Comparison of ENCODE assay signal across 11 cellular contexts in genomic region chr5:112004867-112005532, GRCh38.
DNase-seq lines count a peak whose midpoint lies in the region; ATAC-seq and TF ChIP-seq lines count a peak whose summit lies in the region.
"Had no signal": no experiment of that assay in that cellular context is flagged by ENCODE, and none has a peak within 500 bp of the region (broad histone marks: within the 10 kb centered on the region; RNA-seq: fewer than 3 reads in every experiment).

No MANE protein-coding gene starts in this region.

- DNase-seq in foreskin fibroblast (peak; percentile 83 to 84), sigmoid colon (no peak), DMS153 (lab: John Stamatoyannopoulos, UW) (no peak), mucosa of gallbladder (ENCODE audit: low spot score) (no peak)
- no peak for DNase-seq in activated CD4-positive, CD25-positive, alpha-beta regulatory T cell (lab: John Stamatoyannopoulos, UW)
- DNase-seq: activated CD4-positive, alpha-beta T cell treated with anti-CD3 and anti-CD28 coated beads for 36 hours; NCI-H1417 treated with DMSO at 0.1 percent for 48 hours had no signal

- intact Hi-C loops in sigmoid colon (cut with DNase I), result no loop called here

- H3K27ac ChIP-seq in sigmoid colon, result no peak overlapping the region
- H3K27ac ChIP-seq: neutrophil had no signal

- TF ChIP-seq CTCF in foreskin fibroblast (IDR thresholded peaks at IDR 0.05; ENCODE audit: low read depth, low read length), result no peak
- TF ChIP-seq CTCF in sigmoid colon (IDR thresholded peaks at IDR 0.05), result no peak

- peak; percentile 97 for ATAC-seq in GM18502 (IDR thresholded peaks at IDR 0.05; ENCODE audit: poor library complexity, unreplicated experiment)
- peak; percentile 85 for ATAC-seq in GM21723 (IDR thresholded peaks at IDR 0.05; ENCODE audit: unreplicated experiment)
- peak; percentile 84 for ATAC-seq in HG03469 (IDR thresholded peaks at IDR 0.05; ENCODE audit: unreplicated experiment)
- ATAC-seq: activated CD4-positive, alpha-beta T cell treated with anti-CD3 and anti-CD28 coated beads for 36 hours had no signal

- no peaks in the 10 kb centered on the region for H3K27me3 ChIP-seq in sigmoid colon
- H3K27me3 ChIP-seq: neutrophil had no signal

- no peaks in the 10 kb centered on the region for H3K9me3 ChIP-seq in sigmoid colon
- H3K9me3 ChIP-seq: neutrophil had no signal

- no peak for TF ChIP-seq POLR2A in sigmoid colon (IDR thresholded peaks at IDR 0.05)

- WGBS in sigmoid colon, 2 donors, result 76 to 81% methylated on average over 1 of the region's 1 CpG

- no peaks in the 10 kb centered on the region for H3K36me3 ChIP-seq in sigmoid colon
- H3K36me3 ChIP-seq: neutrophil had no signal

- TF ChIP-seq EP300 in sigmoid colon (IDR thresholded peaks at IDR 0.05), result no peak

- H3K4me3 ChIP-seq in foreskin fibroblast (ENCODE audit: low read depth in 1 of 2, low read length in 2 of 2) (no peak overlapping the region), sigmoid colon (no peak overlapping the region)

- H3K4me1 ChIP-seq in sigmoid colon, result peaks cover 0 to 6% (median 0%) of the 10 kb centered on the region in 4 donors

Comparison
In these comparisons a context has a peak if more than half of its experiments do, and no peak if none do; other contexts are left out.
1. DNase-seq: peak in foreskin fibroblast (2 of 2); none in sigmoid colon (single experiment), activated CD4-positive, CD25-positive, alpha-beta regulatory T cell (0 of 4), DMS153 (single experiment) and mucosa of gallbladder (single experiment).
2. Peak in every context shown above with its lines, with median percentiles within 50 percentile points of each other: ATAC-seq.